ENCODE assay signal across 13 cellular contexts in the genomic region with DNA sequence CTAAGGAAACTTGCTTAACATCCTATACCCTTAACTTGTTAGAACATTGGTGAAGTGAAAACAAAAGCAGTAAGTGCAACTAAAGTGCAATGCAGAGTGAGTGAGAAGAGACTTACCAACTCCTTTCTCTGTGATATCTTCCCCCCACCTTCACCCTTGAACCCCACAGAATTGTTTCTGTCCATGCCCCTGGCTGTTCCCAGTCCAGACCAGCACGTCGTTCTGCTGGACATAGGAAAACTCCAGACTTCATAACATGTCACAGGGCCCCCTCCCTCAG.
A peak's percentile ranks its signal among the peaks of the same experiment; 100 is the strongest.
DNase-seq lines count a peak whose midpoint lies in the region; ATAC-seq lines count a peak whose summit lies in the region.
"Had no signal": no experiment of that assay in that cellular context is flagged by ENCODE, and none has a peak within 500 bp of the region (broad histone marks: within the 10 kb centered on the region; RNA-seq: fewer than 3 reads in every experiment).

No MANE protein-coding gene starts in this region.

- intact Hi-C loops in activated naive CD4-positive, alpha-beta T cell treated with anti-CD3 and anti-CD28 coated beads for 36 hours (cut with micrococcal nuclease), result loop anchor here (10.0 kb wide), 1 partner anchor 502 kb away; no protein-coding TSS in a partner anchor
- intact Hi-C loops in activated T-helper 2 cell treated with anti-CD3 and anti-CD28 coated beads, Interferon-gamma antibody, Interleukin-2, Interleukin-4, amounts not matched to agents 10 μg/mL and 5 μg/mL and 100 μg/mL, durations not matched to agents 14 hours and 24 hours and 36 hours (cut with micrococcal nuclease), result no loop called here

- DNase-seq in activated naive CD4-positive, alpha-beta T cell treated with anti-CD3 and anti-CD28 coated beads for 36 hours, result no peak
- no peak for DNase-seq in activated naive CD4-positive, alpha-beta T cell (lab: John Stamatoyannopoulos, UW)
- DNase-seq in activated T-helper 2 cell treated with anti-CD3 and anti-CD28 coated beads, Interferon-gamma antibody, Interleukin-2, Interleukin-4, amounts not matched to agents 10 μg/mL and 5 μg/mL and 100 μg/mL, durations not matched to agents 14 hours and 24 hours and 36 hours (ENCODE audit: low spot score), result no peak
- DNase-seq in HUDEP-2 (lab: John Stamatoyannopoulos, UW; ENCODE audit: unreplicated experiment in 76 of 76), result no peak
- DNase-seq in EL, result no peak
- DNase-seq: DMS153, NCI-H748 treated with DMSO at 0.1 percent for 48 hours, pancreas, SIG-M5 had no signal

- H3K4me3 Mint-ChIP-seq in activated naive CD4-positive, alpha-beta T cell treated with anti-CD3 and anti-CD28 coated beads for 36 hours, result peak overlapping the region; percentile 87
- peak overlapping the region; percentile 88 for H3K4me3 Mint-ChIP-seq in activated T-helper 2 cell treated with anti-CD3 and anti-CD28 coated beads, Interferon-gamma antibody, Interleukin-2, Interleukin-4, amounts not matched to agents 10 μg/mL and 5 μg/mL and 100 μg/mL, durations not matched to agents 14 hours and 24 hours and 36 hours (ENCODE audit: low read depth)
- no peak overlapping the region for H3K4me3 Mint-ChIP-seq in stimulated activated memory B cell treated with anti-CD40 and anti-IgM and Interleukin-4, amounts not matched to agents 10 μg/mL and 1 μg/mL and 100 μg/mL, for 72 hours

- H3K36me3 Mint-ChIP-seq in activated naive CD4-positive, alpha-beta T cell treated with anti-CD3 and anti-CD28 coated beads for 36 hours (ENCODE audit: low read depth), result peaks cover 97% of the 10 kb centered on the region
- peaks cover 99% of the 10 kb centered on the region for H3K36me3 Mint-ChIP-seq in activated T-helper 2 cell treated with anti-CD3 and anti-CD28 coated beads, Interferon-gamma antibody, Interleukin-2, Interleukin-4, amounts not matched to agents 10 μg/mL and 5 μg/mL and 100 μg/mL, durations not matched to agents 14 hours and 24 hours and 36 hours (ENCODE audit: low read depth)
- peaks cover 6% of the 10 kb centered on the region for H3K36me3 Mint-ChIP-seq in stimulated activated memory B cell treated with anti-CD40 and anti-IgM and Interleukin-4, amounts not matched to agents 10 μg/mL and 1 μg/mL and 100 μg/mL, for 72 hours

- peaks cover 15% of the 10 kb centered on the region for H3K4me1 Mint-ChIP-seq in activated naive CD4-positive, alpha-beta T cell treated with anti-CD3 and anti-CD28 coated beads for 36 hours (ENCODE audit: low read depth)
- peaks cover 43% of the 10 kb centered on the region for H3K4me1 Mint-ChIP-seq in activated T-helper 2 cell treated with anti-CD3 and anti-CD28 coated beads, Interferon-gamma antibody, Interleukin-2, Interleukin-4, amounts not matched to agents 10 μg/mL and 5 μg/mL and 100 μg/mL, durations not matched to agents 14 hours and 24 hours and 36 hours (ENCODE audit: low read depth)
- H3K4me1 Mint-ChIP-seq in stimulated activated memory B cell treated with anti-CD40 and anti-IgM and Interleukin-4, amounts not matched to agents 10 μg/mL and 1 μg/mL and 100 μg/mL, for 72 hours, result peaks cover 75% of the 10 kb centered on the region

- H3K27me3 Mint-ChIP-seq in activated naive CD4-positive, alpha-beta T cell treated with anti-CD3 and anti-CD28 coated beads for 36 hours (ENCODE audit: low read depth), result no peaks in the 10 kb centered on the region
- H3K27me3 Mint-ChIP-seq in activated T-helper 2 cell treated with anti-CD3 and anti-CD28 coated beads, Interferon-gamma antibody, Interleukin-2, Interleukin-4, amounts not matched to agents 10 μg/mL and 5 μg/mL and 100 μg/mL, durations not matched to agents 14 hours and 24 hours and 36 hours (ENCODE audit: low read depth), result no peaks in the 10 kb centered on the region
- H3K27me3 Mint-ChIP-seq in stimulated activated memory B cell treated with anti-CD40 and anti-IgM and Interleukin-4, amounts not matched to agents 10 μg/mL and 1 μg/mL and 100 μg/mL, for 72 hours, result no peaks in the 10 kb centered on the region

- no peaks in the 10 kb centered on the region for H3K9me3 Mint-ChIP-seq in activated naive CD4-positive, alpha-beta T cell treated with anti-CD3 and anti-CD28 coated beads for 36 hours
- H3K9me3 Mint-ChIP-seq in activated T-helper 2 cell treated with anti-CD3 and anti-CD28 coated beads, Interferon-gamma antibody, Interleukin-2, Interleukin-4, amounts not matched to agents 10 μg/mL and 5 μg/mL and 100 μg/mL, durations not matched to agents 14 hours and 24 hours and 36 hours, result no peaks in the 10 kb centered on the region
- no peaks in the 10 kb centered on the region for H3K9me3 Mint-ChIP-seq in stimulated activated memory B cell treated with anti-CD40 and anti-IgM and Interleukin-4, amounts not matched to agents 10 μg/mL and 1 μg/mL and 100 μg/mL, for 72 hours

- ATAC-seq in HG02798 (IDR thresholded peaks at IDR 0.05; ENCODE audit: poor library complexity, unreplicated experiment) (peak; percentile 7), HG03378 (IDR thresholded peaks at IDR 0.05; ENCODE audit: unreplicated experiment) (no peak)
- no peak for ATAC-seq in stimulated activated memory B cell treated with anti-CD40 and anti-IgM and Interleukin-4, amounts not matched to agents 10 μg/mL and 1 μg/mL and 100 μg/mL, for 72 hours
- ATAC-seq: HCT116 had no signal

- CTCF ChIA-PET in activated naive CD4-positive, alpha-beta T cell treated with anti-CD3 and anti-CD28 coated beads for 36 hours (lab: Charles Lee), result interaction anchor here (0.9 to 1.4 kb wide), 2 partner anchors 12 to 59 kb away, joined by 3 read pairs; no protein-coding TSS in a partner anchor

- peak overlapping the region; percentile 98 for H3K27ac Mint-ChIP-seq in activated naive CD4-positive, alpha-beta T cell treated with anti-CD3 and anti-CD28 coated beads for 36 hours
- H3K27ac Mint-ChIP-seq in activated T-helper 2 cell treated with anti-CD3 and anti-CD28 coated beads, Interferon-gamma antibody, Interleukin-2, Interleukin-4, amounts not matched to agents 10 μg/mL and 5 μg/mL and 100 μg/mL, durations not matched to agents 14 hours and 24 hours and 36 hours, result peak overlapping the region; percentile 98
- H3K27ac Mint-ChIP-seq in stimulated activated memory B cell treated with anti-CD40 and anti-IgM and Interleukin-4, amounts not matched to agents 10 μg/mL and 1 μg/mL and 100 μg/mL, for 72 hours, result peak overlapping the region; percentile 98
